Comparison of ENCODE assay signal across 9 cellular contexts in the genomic region with DNA sequence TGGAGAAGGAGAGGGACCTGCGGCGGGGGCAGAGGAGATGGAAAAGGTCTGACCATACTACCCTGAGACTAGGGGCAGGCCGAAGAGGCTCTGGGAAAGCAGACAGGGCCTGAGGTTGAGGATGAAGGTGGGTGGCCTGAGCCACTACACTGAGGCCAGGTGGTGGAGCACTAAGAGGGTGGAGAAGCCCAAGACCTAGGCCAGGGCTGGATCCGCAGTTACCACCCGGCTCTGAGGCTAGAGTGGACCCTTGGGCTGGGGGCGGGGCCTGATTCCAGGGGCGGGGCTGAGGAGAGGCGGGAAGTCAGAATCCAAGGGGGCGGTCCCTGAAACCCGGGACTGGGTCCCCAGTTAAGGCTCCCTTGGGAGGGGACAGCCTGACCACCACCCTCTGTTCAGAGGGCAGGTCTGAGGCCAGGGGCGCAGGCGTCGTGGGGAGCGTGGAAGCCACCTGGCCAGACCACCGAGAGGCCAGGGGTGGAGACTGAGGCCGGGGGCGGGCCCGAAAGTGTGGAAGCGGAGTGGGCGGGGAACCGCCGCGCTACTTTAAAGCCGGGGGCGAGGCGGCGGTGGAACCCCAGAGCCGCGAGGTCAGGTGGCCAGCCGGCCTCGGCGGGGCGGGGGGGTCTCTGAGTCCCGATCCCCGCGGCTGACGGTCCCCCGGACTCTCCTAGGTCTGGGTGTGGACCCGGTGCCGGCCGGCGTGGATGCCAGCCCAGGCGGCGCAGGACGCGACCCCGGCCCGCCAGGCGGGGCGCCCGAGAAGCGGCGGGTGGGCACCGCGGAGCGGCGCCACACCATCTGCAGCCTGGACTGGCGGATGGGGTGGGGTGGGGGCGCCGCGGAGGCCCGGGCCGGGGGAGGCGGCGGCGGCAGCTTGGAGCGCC. TPM values are rescaled to one million over a fixed set of nuclear protein-coding genes. Genes with fewer than 3 reads are reported as not detected.
DNase-seq lines count a peak whose midpoint lies in the region; ATAC-seq and TF ChIP-seq lines count a peak whose summit lies in the region.
"Had no signal": no experiment of that assay in that cellular context is flagged by ENCODE, and none has a peak within 500 bp of the region (broad histone marks: within the 10 kb centered on the region; RNA-seq: fewer than 3 reads in every experiment).

No MANE protein-coding gene starts in this region.

- no peak overlapping the region for H2BK15ac ChIP-seq in mesendoderm (replicated peaks; ENCODE audit: low read depth)

- peak; percentile 6 for TF ChIP-seq CTCF in GM12864 (IDR thresholded peaks at IDR 0.05; ENCODE audit: low read depth, low read length, missing control alignments)

- peak overlapping the region; percentile 70 for H3K9ac ChIP-seq in mesendoderm (ENCODE audit: low read length)

- H3K23ac ChIP-seq in mesendoderm (ENCODE audit: low read length), result no peak overlapping the region

- no peak overlapping the region for H3K4ac ChIP-seq in mesendoderm (ENCODE audit: low read depth, low read length)

- H4K5ac ChIP-seq in mesendoderm (ENCODE audit: low read length), result no peak overlapping the region

- peak; percentile 66 for ATAC-seq in stimulated activated effector memory CD8-positive, alpha-beta T cell treated with anti-CD3 and anti-CD28 coated beads, Interleukin-12 subunit alpha, Interleukin-12 subunit beta, amount 100 ng/mL, for 72 hours
- ATAC-seq in GM21619 (IDR thresholded peaks at IDR 0.05; ENCODE audit: unreplicated experiment), result no peak

- no peaks in the 10 kb centered on the region for H3K9me3 Mint-ChIP-seq in stimulated activated effector memory CD8-positive, alpha-beta T cell treated with anti-CD3 and anti-CD28 coated beads, Interleukin-12 subunit alpha, Interleukin-12 subunit beta, amount 100 ng/mL, for 72 hours

- no peak overlapping the region for H2BK120ac ChIP-seq in mesendoderm (ENCODE audit: low read depth, low read length)

- peak overlapping the region; percentile 84 for H3K56ac ChIP-seq in mesendoderm (ENCODE audit: low read length)

- H3K4me3 ChIP-seq in GM12864 (ENCODE audit: low read depth, low read length) (peak overlapping the region; percentile 60), mesendoderm (ENCODE audit: low read length) (peak overlapping the region; percentile 49)

- H3K4me1 Mint-ChIP-seq in stimulated activated effector memory CD8-positive, alpha-beta T cell treated with anti-CD3 and anti-CD28 coated beads, Interleukin-12 subunit alpha, Interleukin-12 subunit beta, amount 100 ng/mL, for 72 hours, result peaks cover 21% of the 10 kb centered on the region

- no peak overlapping the region for H3K27ac Mint-ChIP-seq in stimulated activated effector memory CD8-positive, alpha-beta T cell treated with anti-CD3 and anti-CD28 coated beads, Interleukin-12 subunit alpha, Interleukin-12 subunit beta, amount 100 ng/mL, for 72 hours

- H3K79me2 ChIP-seq in mesendoderm (ENCODE audit: control insufficient read depth, insufficient read depth, low read length), result no peaks in the 10 kb centered on the region

- H3K4me2 ChIP-seq in mesendoderm (ENCODE audit: low read length), result peak overlapping the region; percentile 94

- DNase-seq in GM12864 (ENCODE audit: low read depth) (no peak), NCI-H146 treated with DMSO at 0.1 percent for 48 hours (lab: John Stamatoyannopoulos, UW; ENCODE audit: unreplicated experiment) (peak; percentile 99), UCSD-AML1 (lab: John Stamatoyannopoulos, UW; ENCODE audit: unreplicated experiment) (peak; percentile 83), cerebellum (ENCODE audit: low spot score) (peak; percentile 88), mesendoderm (peak; percentile 93), amniotic stem cell (lab: John Stamatoyannopoulos, UW) (no peak)
- DNase-seq in stimulated activated effector memory CD8-positive, alpha-beta T cell treated with anti-CD3 and anti-CD28 coated beads, Interleukin-12 subunit alpha, Interleukin-12 subunit beta, amount 100 ng/mL, for 72 hours (ENCODE audit: low spot score in 2 of 2), result peak; percentile 24 to 62

- H3K27me3 ChIP-seq in mesendoderm (ENCODE audit: insufficient read depth, low read length, poor library complexity), result no peaks in the 10 kb centered on the region

- no CpG with 5 or more reads among the region's 67 CpGs for WGBS in mesendoderm (ENCODE audit: extremely low coverage, insufficient coverage, low lambda C conversion rate)

- H3K36me3 Mint-ChIP-seq in stimulated activated effector memory CD8-positive, alpha-beta T cell treated with anti-CD3 and anti-CD28 coated beads, Interleukin-12 subunit alpha, Interleukin-12 subunit beta, amount 100 ng/mL, for 72 hours, result no peaks in the 10 kb centered on the region

- no peaks in the 10 kb centered on the region for H3K36me3 ChIP-seq in mesendoderm (ENCODE audit: control insufficient read depth, insufficient read depth, low read length)

- H3K27ac ChIP-seq in mesendoderm (ENCODE audit: low read depth, low read length), result no peak overlapping the region

- H4K8ac ChIP-seq in mesendoderm (ENCODE audit: low read depth, low read length), result no peak overlapping the region

- H2AK5ac ChIP-seq in mesendoderm (ENCODE audit: low read length), result no peak overlapping the region

- H3K4me3 Mint-ChIP-seq in stimulated activated effector memory CD8-positive, alpha-beta T cell treated with anti-CD3 and anti-CD28 coated beads, Interleukin-12 subunit alpha, Interleukin-12 subunit beta, amount 100 ng/mL, for 72 hours, result peak overlapping the region; percentile 78

- peak overlapping the region; percentile 62 for H3K18ac ChIP-seq in mesendoderm (ENCODE audit: low read length)

- H3K4me1 ChIP-seq in mesendoderm (ENCODE audit: control insufficient read depth, low read depth, low read length), result no peaks in the 10 kb centered on the region

- H2BK5ac ChIP-seq in mesendoderm (ENCODE audit: low read length), result no peak overlapping the region

- no peaks in the 10 kb centered on the region for H3K79me1 ChIP-seq in mesendoderm (ENCODE audit: low read length)

RNA-seq across cellular contexts. Expression of gene CCM2L, which starts 8.3 kb away (rescaled TPM):
- 4.8 TPM for total RNA-seq in cerebellum
- 1.4 TPM for polyA plus RNA-seq in mesendoderm (2013, experiment 1 of 2)
- 1.3 TPM for polyA plus RNA-seq in mesendoderm (2013, experiment 2 of 2)
- total RNA-seq: activated CD8-positive, alpha-beta memory T cell treated with anti-CD3 and anti-CD28 coated beads for 36 hours had no signal

RNA-seq across cellular contexts. Expression of gene HCK, which starts 33.5 kb away (rescaled TPM):
- 2.6 TPM for total RNA-seq in cerebellum
- polyA plus RNA-seq in mesendoderm (2013, experiment 1 of 2), result 0.07 TPM
- polyA plus RNA-seq in mesendoderm (2013, experiment 2 of 2), result 0.15 TPM
- total RNA-seq: activated CD8-positive, alpha-beta memory T cell treated with anti-CD3 and anti-CD28 coated beads for 36 hours had no signal

RNA-seq across cellular contexts. Expression of gene XKR7, which starts 50.6 kb away (rescaled TPM):
- 20.0 TPM for total RNA-seq in cerebellum
- 0.67 TPM for polyA plus RNA-seq in mesendoderm (2013, experiment 1 of 2)
- 0.62 TPM for polyA plus RNA-seq in mesendoderm (2013, experiment 2 of 2)

Comparison
In these comparisons a context has a peak if more than half of its experiments do, and no peak if none do; other contexts are left out.
1. DNase-seq: peak in NCI-H146 treated with DMSO at 0.1 percent for 48 hours (single experiment), UCSD-AML1 (single experiment), cerebellum (single experiment), mesendoderm (single experiment) and stimulated activated effector memory CD8-positive, alpha-beta T cell treated with anti-CD3 and anti-CD28 coated beads, Interleukin-12 subunit alpha, Interleukin-12 subunit beta, amount 100 ng/mL, for 72 hours (2 of 2); none in GM12864 (single experiment) and amniotic stem cell (single experiment).